In genomic region chr14:35384386-35385041, GRCh38 we compare ENCODE assay signal across 9 cellular contexts. TPM values are rescaled to one million over a fixed set of nuclear protein-coding genes. Genes with fewer than 3 reads are reported as not detected.
DNase-seq lines count a peak whose midpoint lies in the region; TF ChIP-seq lines count a peak whose summit lies in the region.
"Had no signal": no experiment of that assay in that cellular context is flagged by ENCODE, and none has a peak within 500 bp of the region (broad histone marks: within the 10 kb centered on the region; RNA-seq: fewer than 3 reads in every experiment).

No MANE protein-coding gene starts in this region.

- H3K23ac ChIP-seq in mesenchymal stem cell (ENCODE audit: low read length in 2 of 2) = peak overlapping the region in 1 of 2 experiments; percentile 46

- H2BK12ac ChIP-seq in mesenchymal stem cell (ENCODE audit: low read length in 2 of 2) = peak overlapping the region; percentile 99 to 100

- peak overlapping the region; percentile 97 to 99 for H3K18ac ChIP-seq in mesenchymal stem cell (ENCODE audit: low read depth in 1 of 2, low read length in 2 of 2)

- TF ChIP-seq CTCF in endodermal cell (conservative IDR thresholded peaks at IDR 0.05) = peak; percentile 49
- peak in 2 of 3 experiments; percentile 5 to 31 for TF ChIP-seq CTCF in testis (IDR thresholded peaks at IDR 0.05)

- no peaks in the 10 kb centered on the region for H3K36me3 ChIP-seq in endodermal cell (ENCODE audit: control insufficient read depth, insufficient read depth, low read length)
- no peaks in the 10 kb centered on the region for H3K36me3 ChIP-seq in mesenchymal stem cell (ENCODE audit: control insufficient read depth in 1 of 2, insufficient read depth in 2 of 2, low read depth in 1 of 2, low read length in 2 of 2)
- H3K36me3 ChIP-seq in testis (ENCODE audit: low read depth, missing control alignments) = no peaks in the 10 kb centered on the region

- H4K91ac ChIP-seq in mesenchymal stem cell (ENCODE audit: low read length) = peak overlapping the region; percentile 99

- H2AFZ ChIP-seq in mesenchymal stem cell (ENCODE audit: low read depth, low read length) = no peak overlapping the region

- peak overlapping the region; percentile 11 for H3K27ac Mint-ChIP-seq in endodermal cell

- peaks cover 14% of the 10 kb centered on the region for H3K4me1 Mint-ChIP-seq in endodermal cell

- H3K14ac ChIP-seq in mesenchymal stem cell (ENCODE audit: low read length in 2 of 2) = peak overlapping the region; percentile 47 to 99

- H3K9ac ChIP-seq in endodermal cell (ENCODE audit: extremely low read depth, low read length, poor library complexity, severe bottlenecking) (no peak overlapping the region), mesenchymal stem cell (ENCODE audit: low read length) (peak overlapping the region; percentile 80)

- H3K4me1 ChIP-seq in endodermal cell (ENCODE audit: control insufficient read depth, insufficient read depth, low read length) (peaks cover 6% of the 10 kb centered on the region), mesenchymal stem cell (ENCODE audit: control insufficient read depth, insufficient read depth, low read depth, low read length) (peaks cover 30% of the 10 kb centered on the region), testis (peaks cover 25% of the 10 kb centered on the region)

- H3K9me3 Mint-ChIP-seq in endodermal cell = no peaks in the 10 kb centered on the region

- H3K4me3 ChIP-seq in endodermal cell (ENCODE audit: low read length) (no peak overlapping the region), mesenchymal stem cell (ENCODE audit: insufficient read depth in 1 of 2, low read depth in 1 of 2, low read length in 2 of 2) (peak overlapping the region in 1 of 2 experiments; percentile 48), testis (no peak overlapping the region)

- H3K4me2 ChIP-seq in mesenchymal stem cell (ENCODE audit: low read length, poor library complexity, severe bottlenecking) = peak overlapping the region; percentile 26

- peak overlapping the region; percentile 95 for H2BK120ac ChIP-seq in mesenchymal stem cell (ENCODE audit: low read depth, low read length)

- H2BK15ac ChIP-seq in mesenchymal stem cell (ENCODE audit: low read depth, poor library complexity, severe bottlenecking) = peak overlapping the region; percentile 99

- no peaks in the 10 kb centered on the region for H3K36me3 Mint-ChIP-seq in endodermal cell (ENCODE audit: low read depth)

- H3K79me1 ChIP-seq in mesenchymal stem cell (replicated peaks; ENCODE audit: low read length, poor library complexity, severe bottlenecking) = no peaks in the 10 kb centered on the region

- H2BK5ac ChIP-seq in mesenchymal stem cell (ENCODE audit: low read depth, low read length, poor library complexity, severe bottlenecking) = peak overlapping the region; percentile 90

- peak overlapping the region; percentile 95 for H4K8ac ChIP-seq in mesenchymal stem cell (ENCODE audit: low read length)

- WGBS in endodermal cell (ENCODE audit: insufficient coverage in 1 of 2, insufficient read length in 1 of 2), 2 experiments = 91 to 92% methylated on average over 7 to 12 of the region's 12 CpGs
- WGBS in mesenchymal stem cell = 33% methylated on average over 12 of the region's 12 CpGs
- whole genome bisulfite sequencing in testis, 2 donors = 58 to 65% methylated on average over 5 to 12 of the region's 12 CpGs

- DNase-seq in NCI-H226 (peak; percentile 70), endodermal cell (no peak), mesenchymal stem cell (peak; percentile 99), testis (peak; percentile 69), COLO668 (lab: John Stamatoyannopoulos, UW; ENCODE audit: unreplicated experiment) (no peak), HUDEP-2 (lab: John Stamatoyannopoulos, UW; ENCODE audit: unreplicated experiment in 76 of 76) (no peak), Ammon's horn (ENCODE audit: low spot score) (no peak)
- no peak for DNase-seq in activated naive CD4-positive, alpha-beta T cell treated with anti-CD3 and anti-CD28 coated beads, Interleukin-2, amount 50 U/mL, for 16 hours
- DNase-seq: stimulated activated CD8-positive, alpha-beta memory T cell treated with anti-CD3 and anti-CD28 coated beads, Interleukin-4, amount 100 ng/mL, for 48 hours had no signal

- H3K9me3 ChIP-seq in endodermal cell (ENCODE audit: control insufficient read depth, low read length) = no peaks in the 10 kb centered on the region
- no peaks in the 10 kb centered on the region for H3K9me3 ChIP-seq in mesenchymal stem cell (ENCODE audit: control insufficient read depth, low read length)
- no peaks in the 10 kb centered on the region for H3K9me3 ChIP-seq in testis

- H3K27me3 ChIP-seq in endodermal cell (ENCODE audit: control insufficient read depth, insufficient read depth, low read length, poor library complexity, severe bottlenecking) = no peaks in the 10 kb centered on the region
- H3K27me3 ChIP-seq in mesenchymal stem cell (ENCODE audit: control insufficient read depth in 1 of 2, insufficient read depth in 1 of 2, low read length in 2 of 2) = no peaks in the 10 kb centered on the region
- H3K27me3 ChIP-seq in testis = no peaks in the 10 kb centered on the region

- intact Hi-C loops in testis (cut with DNase I; ENCODE audit: low total_unique reads) = no loop called here

- no peaks in the 10 kb centered on the region for H3K27me3 Mint-ChIP-seq in endodermal cell (ENCODE audit: insufficient read depth)

- H3K4me3 Mint-ChIP-seq in endodermal cell = no peak overlapping the region

- H2AK5ac ChIP-seq in mesenchymal stem cell (ENCODE audit: low read length, severe bottlenecking) = peak overlapping the region; percentile 67

- H3K27ac ChIP-seq in endodermal cell (ENCODE audit: low read depth, low read length) (no peak overlapping the region), mesenchymal stem cell (ENCODE audit: low read length, poor library complexity, severe bottlenecking) (peak overlapping the region; percentile 82), testis (peak overlapping the region; percentile 72 to 86)

- TF ChIP-seq POLR2A in testis (IDR thresholded peaks at IDR 0.05) = no peak

- peak overlapping the region; percentile 98 for H3K4ac ChIP-seq in mesenchymal stem cell (ENCODE audit: low read depth in 1 of 2, low read length in 2 of 2)

RNA-seq across cellular contexts. Expression of gene NFKBIA, which starts 20.0 kb away (rescaled TPM):
- total RNA-seq in endodermal cell (100 to 1,000 TPM; 148 to 188 TPM), testis (100 to 1,000 TPM; 154 to 171 TPM)
- polyA plus RNA-seq in endodermal cell (2013, experiment 1 of 2) = 64.2 TPM
- 72.6 TPM for polyA plus RNA-seq in endodermal cell (2013, experiment 2 of 2)
- 80.0 TPM for polyA plus RNA-seq in mesenchymal stem cell (2013, experiment 1 of 2)
- 75.3 TPM for polyA plus RNA-seq in mesenchymal stem cell (2013, experiment 2 of 2)
- polyA plus RNA-seq in testis (ENCODE audit: insufficient read depth, low read depth, low replicate concordance) = 64.7 TPM

Comparison
In these comparisons a context has a peak if more than half of its experiments do, and no peak if none do; other contexts are left out.
1. DNase-seq: peak in NCI-H226 (single experiment), mesenchymal stem cell (single experiment) and testis (single experiment); none in endodermal cell (single experiment), COLO668 (single experiment), activated naive CD4-positive, alpha-beta T cell treated with anti-CD3 and anti-CD28 coated beads, Interleukin-2, amount 50 U/mL, for 16 hours (single experiment), HUDEP-2 (0 of 76) and Ammon's horn (single experiment).